19 cellular contexts compared by ENCODE assay signal in the genomic region with DNA sequence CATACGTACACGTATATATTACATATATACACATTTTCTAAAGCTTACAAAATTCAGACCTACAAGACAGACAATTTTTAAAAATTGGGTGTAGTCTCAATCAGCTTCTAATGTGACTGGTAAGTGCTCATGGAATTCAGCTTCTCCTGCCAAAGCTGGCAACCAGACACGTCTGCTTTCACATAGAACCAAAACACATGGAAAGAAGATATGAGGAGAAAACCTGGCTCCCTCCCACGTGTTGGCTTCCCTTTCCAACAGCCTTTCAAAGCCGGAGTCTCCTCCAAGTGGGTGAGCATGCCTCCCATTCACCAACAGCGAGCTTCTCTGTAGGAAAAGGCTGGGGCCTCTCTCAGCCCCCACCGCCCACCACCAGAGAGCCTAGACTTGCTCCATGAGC. TPM values are rescaled to one million over a fixed set of nuclear protein-coding genes. Genes with fewer than 3 reads are reported as not detected.
DNase-seq lines count a peak whose midpoint lies in the region; ATAC-seq and TF ChIP-seq lines count a peak whose summit lies in the region.
"Had no signal": no experiment of that assay in that cellular context is flagged by ENCODE, and none has a peak within 500 bp of the region (broad histone marks: within the 10 kb centered on the region; RNA-seq: fewer than 3 reads in every experiment).

No MANE protein-coding gene starts in this region.

- H3K27me3 ChIP-seq in Peyer's patch: no peaks in the 10 kb centered on the region
- H3K27me3 ChIP-seq: suprapubic skin had no signal

- H3K27ac ChIP-seq in Peyer's patch: no peak overlapping the region
- H3K27ac ChIP-seq: coronary artery, suprapubic skin had no signal

- H3K4me3 ChIP-seq in fibroblast of pulmonary artery (replicated peaks; ENCODE audit: low read depth, low read length) (no peak overlapping the region), Peyer's patch (no peak overlapping the region)
- H3K4me3 ChIP-seq: coronary artery, suprapubic skin had no signal

- no peaks in the 10 kb centered on the region for H3K4me1 ChIP-seq in Peyer's patch

- TF ChIP-seq CTCF in fibroblast of pulmonary artery (IDR thresholded peaks at IDR 0.05; ENCODE audit: low read length, missing control alignments): no peak
- TF ChIP-seq CTCF in omental fat pad (IDR thresholded peaks at IDR 0.05): no peak
- TF ChIP-seq CTCF in Peyer's patch (IDR thresholded peaks at IDR 0.05): no peak

- DNase-seq in Ammon's horn (ENCODE audit: low spot score) (peak; percentile 63), NCI-H446 treated with DMSO at 0.1 percent for 48 hours (lab: John Stamatoyannopoulos, UW) (peak; percentile 12), fibroblast of pulmonary artery (ENCODE audit: low read depth) (peak; percentile 70), omental fat pad (ENCODE audit: low spot score) (no peak), Peyer's patch (no peak)
- no peak for DNase-seq in activated T-cell treated with anti-CD3 and anti-CD28 coated beads, Interleukin-2, amount 50 U/mL, for 1 hour
- DNase-seq: activated CD4-positive, alpha-beta T cell treated with anti-CD3 and anti-CD28 coated beads for 36 hours; activated naive CD8-positive, alpha-beta T cell treated with anti-CD3 and anti-CD28 coated beads, Interleukin-2, amount 50 U/mL, for 24 hours; activated T-cell treated with anti-CD3 and anti-CD28 coated beads for 4 hours; DND-41; erythroblast; mammary epithelial cell; NCI-H187; NCI-H526 treated with DMSO at 0.1 percent for 48 hours; T-helper 17 cell had no signal

- ATAC-seq in omental fat pad (ENCODE audit: low FRiP score) (peak; percentile 70), HG02642 (IDR thresholded peaks at IDR 0.05; ENCODE audit: poor library complexity, unreplicated experiment) (no peak), GM18498 (IDR thresholded peaks at IDR 0.05; ENCODE audit: unreplicated experiment) (no peak)
- ATAC-seq: activated CD4-positive, alpha-beta T cell treated with anti-CD3 and anti-CD28 coated beads for 36 hours; activated naive CD8-positive, alpha-beta T cell treated with anti-CD3 and anti-CD28 coated beads, Interleukin-2, amount 50 U/mL, for 24 hours; T-helper 17 cell had no signal

- TF ChIP-seq POLR2A in Peyer's patch (IDR thresholded peaks at IDR 0.05): no peak

- H3K9me3 ChIP-seq in Peyer's patch: no peaks in the 10 kb centered on the region
- H3K9me3 ChIP-seq: suprapubic skin had no signal

- H3K36me3 ChIP-seq in Peyer's patch: no peaks in the 10 kb centered on the region

RNA-seq across cellular contexts. Expression of gene CDCA7L, which starts 33.4 kb away (rescaled TPM):
- total RNA-seq in omental fat pad (10 to 100 TPM in 2 of 4 donors, 1 to 10 TPM in 2; 8.2 to 20.0 (median 10.6) TPM), Peyer's patch (10 to 100 TPM in 3 of 4 donors, 1 to 10 TPM in 1; 6.8 to 51.2 (median 19.8) TPM)

Comparison
In these comparisons a context has a peak if more than half of its experiments do, and no peak if none do; other contexts are left out.
1. DNase-seq: peak in Ammon's horn (single experiment), NCI-H446 treated with DMSO at 0.1 percent for 48 hours (single experiment) and fibroblast of pulmonary artery (single experiment); none in omental fat pad (single experiment), Peyer's patch (0 of 3) and activated T-cell treated with anti-CD3 and anti-CD28 coated beads, Interleukin-2, amount 50 U/mL, for 1 hour (single experiment).